15 cellular contexts compared by ENCODE assay signal in the genomic region with DNA sequence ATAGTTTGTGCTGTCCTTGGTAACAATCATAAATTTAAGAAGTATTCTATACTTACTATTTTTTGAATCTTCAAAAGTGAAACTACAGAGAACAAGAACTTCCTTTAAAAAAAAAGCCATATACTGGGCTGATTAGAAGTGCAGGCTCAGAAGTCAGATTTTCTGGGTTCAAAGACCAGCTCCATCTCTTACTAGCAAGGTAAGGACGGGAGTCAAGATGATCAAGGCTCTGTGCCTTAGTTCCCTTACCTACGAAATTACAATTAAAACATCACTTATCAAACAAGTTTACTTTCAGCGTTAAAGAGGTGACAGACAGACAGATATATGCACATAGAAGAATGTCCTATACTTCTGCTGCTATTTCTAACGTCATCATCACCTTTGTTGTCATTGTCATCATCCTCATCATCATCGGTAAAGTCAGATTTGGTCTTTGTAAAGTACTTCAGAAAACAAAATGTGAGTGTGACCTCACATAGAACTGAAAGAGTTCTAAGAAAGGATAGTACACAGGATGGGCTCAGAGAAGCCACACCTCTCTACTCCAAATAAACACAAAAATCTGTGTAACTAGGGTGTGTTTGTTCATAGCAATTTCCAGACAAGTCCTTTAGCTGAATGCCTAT.
DNase-seq lines count a peak whose midpoint lies in the region; ATAC-seq, FAIRE-seq and TF ChIP-seq lines count a peak whose summit lies in the region.
"Had no signal": no experiment of that assay in that cellular context is flagged by ENCODE, and none has a peak within 500 bp of the region (broad histone marks: within the 10 kb centered on the region; RNA-seq: fewer than 3 reads in every experiment).

No MANE protein-coding gene starts in this region.

- H3K9me3 ChIP-seq in Loucy (ENCODE audit: insufficient read depth, low read depth, low read length) (no peaks in the 10 kb centered on the region), small intestine (ENCODE audit: control insufficient read depth, low read depth) (no peaks in the 10 kb centered on the region)
- H3K9me3 ChIP-seq: gastrocnemius medialis had no signal

- ATAC-seq in activated CD4-positive, CD25-positive, alpha-beta regulatory T cell treated with anti-CD3 and anti-CD28 coated beads, Interleukin-2, amount 50 U/mL, for 24 hours: peak; percentile 59 to 68
- ATAC-seq in HG03159 (IDR thresholded peaks at IDR 0.05; ENCODE audit: unreplicated experiment): no peak
- ATAC-seq: gastrocnemius medialis had no signal

- no peak for FAIRE-seq in small intestine (lab: Jason Lieb, UNC)
- FAIRE-seq: H1, kidney had no signal

- no peaks in the 10 kb centered on the region for H3K36me3 Mint-ChIP-seq in activated naive CD8-positive, alpha-beta T cell

- peaks cover 4% of the 10 kb centered on the region; the same call in 1 of the 2 replicates for H3K36me3 ChIP-seq in Loucy (ENCODE audit: insufficient read depth, low read length)
- H3K36me3 ChIP-seq in small intestine (ENCODE audit: control insufficient read depth in 2 of 2, insufficient read depth in 2 of 2, low read length in 2 of 2): no peaks in the 10 kb centered on the region
- H3K36me3 ChIP-seq: gastrocnemius medialis had no signal

- H3K27me3 ChIP-seq in Loucy (ENCODE audit: insufficient read depth, low read length, poor library complexity, severe bottlenecking): no peaks in the 10 kb centered on the region
- no peaks in the 10 kb centered on the region for H3K27me3 ChIP-seq in small intestine (ENCODE audit: control insufficient read depth in 2 of 2, insufficient read depth in 2 of 2, low read length in 2 of 2)
- H3K27me3 ChIP-seq: gastrocnemius medialis had no signal

- no peak overlapping the region for H2AFZ ChIP-seq in Loucy (ENCODE audit: low read length)

- peak overlapping the region; percentile 74 for H3K4me3 Mint-ChIP-seq in activated naive CD8-positive, alpha-beta T cell
- H3K4me3 Mint-ChIP-seq: nephron progenitor cell had no signal

- H3K9me2 ChIP-seq in Loucy (replicated peaks; ENCODE audit: low read depth, low read length): no peaks in the 10 kb centered on the region

- peaks cover 59% of the 10 kb centered on the region for H4K20me1 ChIP-seq in Loucy (ENCODE audit: insufficient read depth, low read length, poor library complexity, severe bottlenecking)

- H3K4me1 ChIP-seq in Loucy (ENCODE audit: insufficient read depth, low read length, poor library complexity, severe bottlenecking) (peaks cover 80% of the 10 kb centered on the region), small intestine (ENCODE audit: control insufficient read depth in 2 of 2, insufficient read depth in 1 of 2, low read depth in 1 of 2, low read length in 1 of 2) (no peaks in the 10 kb centered on the region)
- H3K4me1 ChIP-seq: gastrocnemius medialis had no signal

- peak overlapping the region; percentile 61 for H3K4me2 ChIP-seq in Loucy (ENCODE audit: low read depth, low read length, poor library complexity, severe bottlenecking)

- peak overlapping the region; percentile 85 for H3K27ac Mint-ChIP-seq in activated naive CD8-positive, alpha-beta T cell

- H3K27me3 Mint-ChIP-seq in activated naive CD8-positive, alpha-beta T cell: no peaks in the 10 kb centered on the region

- H3K4me3 ChIP-seq in Loucy (ENCODE audit: low read length, poor library complexity, severe bottlenecking): peak overlapping the region; percentile 36
- H3K4me3 ChIP-seq in small intestine (ENCODE audit: low read depth in 1 of 2, low read length in 2 of 2): no peak overlapping the region
- H3K4me3 ChIP-seq: gastrocnemius medialis, SK-N-MC had no signal

- H3K4me1 Mint-ChIP-seq in activated naive CD8-positive, alpha-beta T cell (ENCODE audit: low read depth): peaks cover 73% of the 10 kb centered on the region
- H3K4me1 Mint-ChIP-seq: nephron progenitor cell had no signal

- no peaks in the 10 kb centered on the region for H3K9me3 Mint-ChIP-seq in activated naive CD8-positive, alpha-beta T cell (ENCODE audit: low read depth)
- H3K9me3 Mint-ChIP-seq: nephron progenitor cell had no signal

- DNase-seq in activated CD4-positive, CD25-positive, alpha-beta regulatory T cell (lab: John Stamatoyannopoulos, UW): no peak
- DNase-seq in small intestine: peak; percentile 27
- DNase-seq in OCI-M2 (lab: John Stamatoyannopoulos, UW; ENCODE audit: unreplicated experiment): no peak
- DNase-seq in RPMI8226: no peak
- DNase-seq: amniotic stem cell, gastrocnemius medialis, kidney, NCI-H524 treated with DMSO at 0.1 percent for 48 hours, nephron progenitor cell had no signal

- peaks cover 95% of the 10 kb centered on the region for H3K79me2 ChIP-seq in Loucy (ENCODE audit: insufficient read depth, low read length)

- WGBS in small intestine, 3 donors: 37 to 60% (median 41%) methylated on average over 5 of the region's 5 CpGs

- no peaks in the 10 kb centered on the region for H3F3A ChIP-seq in Loucy (ENCODE audit: low read depth)

- H3K9ac ChIP-seq in Loucy (ENCODE audit: low read depth, low read length, poor library complexity, severe bottlenecking): peak overlapping the region; percentile 18

- H3K27ac ChIP-seq in small intestine (ENCODE audit: low read depth in 1 of 2, low read length in 1 of 2): peak overlapping the region in 1 of 2 donors; percentile 20
- H3K27ac ChIP-seq: gastrocnemius medialis, SK-N-MC had no signal

- TF ChIP-seq CTCF in Loucy (conservative IDR thresholded peaks at IDR 0.05; ENCODE audit: low read length): no peak
